25 cellular contexts compared by ENCODE assay signal in the genomic region with DNA sequence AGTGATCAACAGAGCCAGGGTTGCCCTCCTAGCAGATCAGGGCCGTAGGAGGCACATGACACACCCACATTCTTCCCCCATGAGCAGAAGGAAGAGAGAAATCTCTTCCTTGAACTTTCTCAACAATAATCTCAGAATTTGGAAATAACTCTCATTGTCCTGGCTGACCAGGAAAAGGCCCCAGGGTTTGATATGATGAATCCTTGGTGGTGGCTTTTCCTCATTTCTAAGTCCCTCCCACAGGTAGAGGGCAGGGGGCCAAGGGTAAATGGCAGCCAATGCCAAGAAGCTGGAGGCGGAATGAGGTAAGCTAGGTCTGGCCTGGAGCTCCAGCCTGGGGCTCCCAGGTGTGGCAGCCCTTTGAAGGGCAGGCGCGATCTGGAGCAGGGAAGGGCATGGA.
DNase-seq lines count a peak whose midpoint lies in the region; ATAC-seq, FAIRE-seq and TF ChIP-seq lines count a peak whose summit lies in the region.
"Had no signal": no experiment of that assay in that cellular context is flagged by ENCODE, and none has a peak within 500 bp of the region (broad histone marks: within the 10 kb centered on the region; RNA-seq: fewer than 3 reads in every experiment).

No MANE protein-coding gene starts in this region.

- DNase-seq in right lobe of liver (peak in 1 of 3 donors; percentile 49), HepG2 (ENCODE audit: low spot score) (no peak), RWPE2 (ENCODE audit: low spot score) (no peak), fibroblast of the aortic adventitia (ENCODE audit: low read depth) (peak; percentile 28), midbrain (lab: John Stamatoyannopoulos, UW) (no peak)
- no peak for DNase-seq in stimulated activated CD4-positive, alpha-beta T cell treated with anti-CD3 and anti-CD28 coated beads, Interleukin-2, amount 100 ng/mL, for 24 hours
- DNase-seq in CD8-positive, alpha-beta memory T cell: no peak
- DNase-seq in activated naive CD4-positive, alpha-beta T cell treated with anti-CD3 and anti-CD28 coated beads, Interleukin-2, amount 50 U/mL, for 72 hours (ENCODE audit: low spot score in 2 of 2): no peak
- DNase-seq: activated CD4-positive, alpha-beta T cell treated with anti-CD3 and anti-CD28 coated beads for 48 hours; activated naive CD4-positive, alpha-beta T cell; activated T-cell treated with anti-CD3 and anti-CD28 coated beads, Interleukin-2, amount 50 U/mL, for 4 hours; amniotic stem cell; DMS79 treated with DMSO at 0.1 percent for 48 hours; endodermal cell; H9; kidney; NCI-H1105; NCI-H2081; NCI-H446 treated with DMSO at 0.1 percent for 48 hours; T-helper 17 cell; upper lobe of right lung had no signal

- no peaks in the 10 kb centered on the region for H4K20me1 ChIP-seq in HepG2 (ENCODE audit: insufficient read depth, low read length)

- H3K4me3 ChIP-seq in right lobe of liver (no peak overlapping the region), HepG2 (replicated peaks in 1 of 3; ENCODE audit: insufficient read depth in 1 of 3, low read depth in 2 of 3, low read length in 3 of 3) (no peak overlapping the region), RWPE2 (ENCODE audit: severe bottlenecking) (no peak overlapping the region), fibroblast of the aortic adventitia (ENCODE audit: low read depth, low read length) (no peak overlapping the region)
- no peak overlapping the region for H3K4me3 ChIP-seq in CD8-positive, alpha-beta memory T cell (ENCODE audit: low read length)
- H3K4me3 ChIP-seq: upper lobe of right lung had no signal

- H3K36me3 ChIP-seq in right lobe of liver (no peaks in the 10 kb centered on the region), HepG2 (replicated peaks in 1 of 2; ENCODE audit: control insufficient read depth in 1 of 2, insufficient read depth in 2 of 2, low read length in 2 of 2) (no peaks in the 10 kb centered on the region), RWPE2 (ENCODE audit: low read depth) (no peaks in the 10 kb centered on the region)
- H3K36me3 ChIP-seq in CD8-positive, alpha-beta memory T cell (ENCODE audit: insufficient read depth, low read length): no peaks in the 10 kb centered on the region
- H3K36me3 ChIP-seq: neutrophil, upper lobe of right lung had no signal

- H3K27me3 ChIP-seq in right lobe of liver (no peaks in the 10 kb centered on the region), HepG2 (ENCODE audit: control insufficient read depth in 1 of 2, insufficient read depth in 2 of 2, low read length in 2 of 2) (no peaks in the 10 kb centered on the region), RWPE2 (ENCODE audit: insufficient read depth, poor library complexity, severe bottlenecking) (no peaks in the 10 kb centered on the region)
- H3K27me3 ChIP-seq in CD8-positive, alpha-beta memory T cell (ENCODE audit: insufficient read depth, low read length, poor library complexity, severe bottlenecking): no peaks in the 10 kb centered on the region
- H3K27me3 ChIP-seq: neutrophil, upper lobe of right lung had no signal

- TF ChIP-seq CTCF in right lobe of liver (IDR thresholded peaks at IDR 0.05) (no peak), HepG2 (CRISPR knock-in tag; IDR thresholded peaks at IDR 0.05) (no peak), RWPE2 (IDR thresholded peaks at IDR 0.05; ENCODE audit: poor library complexity, severe bottlenecking) (no peak), fibroblast of the aortic adventitia (IDR thresholded peaks at IDR 0.05; ENCODE audit: insufficient read depth, low read length) (no peak)

- ATAC-seq in right lobe of liver (peak; percentile 12 to 63 (median 34)), HepG2 (no peak), RWPE2 (ENCODE audit: low read depth) (peak; percentile 82)
- ATAC-seq in activated naive CD4-positive, alpha-beta T cell treated with anti-CD3 and anti-CD28 coated beads, Interleukin-2, amount 50 U/mL, for 72 hours: no peak
- ATAC-seq: activated T-cell treated with anti-CD3 and anti-CD28 coated beads, Interleukin-2, amount 50 U/mL, for 4 hours; Panc1; T-helper 17 cell; upper lobe of right lung had no signal

- CTCF ChIA-PET in HepG2 (lab: Yijun Ruan, JAX; ENCODE audit: low intra/inter-chr PET ratio, low total read pairs): no interaction called here
- CTCF ChIA-PET in CD8-positive, alpha-beta memory T cell (lab: Charles Lee): interaction anchor here (1.0 kb wide), 1 partner anchor 81 kb away, joined by 3 read pairs; no protein-coding TSS in a partner anchor

- H3K36me3 Mint-ChIP-seq in CD8-positive, alpha-beta memory T cell: no peaks in the 10 kb centered on the region
- no peaks in the 10 kb centered on the region for H3K36me3 Mint-ChIP-seq in activated naive CD4-positive, alpha-beta T cell treated with anti-CD3 and anti-CD28 coated beads, Interleukin-2, amount 50 U/mL, for 72 hours

- H2AFZ ChIP-seq in HepG2 (ENCODE audit: low read length): no peak overlapping the region

- no peak overlapping the region for H3K9ac ChIP-seq in HepG2 (ENCODE audit: insufficient read depth, low read depth, low read length)

- TF ChIP-seq POLR2A in right lobe of liver (IDR thresholded peaks at IDR 0.05) (no peak), HepG2 (IDR thresholded peaks at IDR 0.05; ENCODE audit: insufficient read depth in 1 of 2, low read depth in 2 of 2, low read length in 2 of 2) (no peak)

- H3K27ac ChIP-seq in right lobe of liver: no peak overlapping the region
- H3K27ac ChIP-seq in HepG2 (ENCODE audit: extremely low read length, insufficient read depth, low read length): no peak overlapping the region
- peak overlapping the region; percentile 64 for H3K27ac ChIP-seq in RWPE2 (ENCODE audit: poor library complexity, severe bottlenecking)
- H3K27ac ChIP-seq in CD8-positive, alpha-beta memory T cell (ENCODE audit: low read depth, low read length): no peak overlapping the region
- H3K27ac ChIP-seq: HL-60, neutrophil, upper lobe of right lung had no signal

- no TSS peak for BruUV-seq in HepG2 (replicated peaks; lab: Mats Ljungman, UMichigan)

- no peaks in the 10 kb centered on the region for H3K79me2 ChIP-seq in HepG2 (ENCODE audit: insufficient read depth, low read length)

- H3K4me1 ChIP-seq in right lobe of liver: peaks cover 0 to 28% (median 7%) of the 10 kb centered on the region in 4 donors
- peaks cover 21% of the 10 kb centered on the region for H3K4me1 ChIP-seq in HepG2 (ENCODE audit: insufficient read depth, low read length)
- peaks cover 21% of the 10 kb centered on the region for H3K4me1 ChIP-seq in RWPE2 (ENCODE audit: insufficient read depth, poor library complexity, severe bottlenecking)
- H3K4me1 ChIP-seq in CD8-positive, alpha-beta memory T cell (ENCODE audit: insufficient read depth, low read length): no peaks in the 10 kb centered on the region

- no peaks in the 10 kb centered on the region for H3K9me3 Mint-ChIP-seq in CD8-positive, alpha-beta memory T cell
- no peaks in the 10 kb centered on the region for H3K9me3 Mint-ChIP-seq in activated naive CD4-positive, alpha-beta T cell treated with anti-CD3 and anti-CD28 coated beads, Interleukin-2, amount 50 U/mL, for 72 hours
- H3K9me3 Mint-ChIP-seq: activated T-cell treated with anti-CD3 and anti-CD28 coated beads, Interleukin-2, amount 50 U/mL, for 4 hours; endodermal cell; H9 had no signal

- in situ Hi-C loops in HepG2 (cut with HindIII; ENCODE audit: extremely low pct_ligation_motif_present, low pct_unique_long_range_greater_than_20kb): no loop called here

- no peak for TF ChIP-seq EP300 in HepG2 (IDR thresholded peaks at IDR 0.05; ENCODE audit: low read depth in 2 of 2, low read length in 2 of 2)
- no peak for TF ChIP-seq EP300 in HepG2 (CRISPR knock-in tag; IDR thresholded peaks at IDR 0.05; ENCODE audit: borderline replicate concordance)

- POLR2A ChIA-PET in HepG2 (lab: Yijun Ruan, JAX): no interaction called here
- POLR2A ChIA-PET in CD8-positive, alpha-beta memory T cell (lab: Charles Lee): no interaction called here

- no peak overlapping the region for H3K27ac Mint-ChIP-seq in CD8-positive, alpha-beta memory T cell
- no peak overlapping the region for H3K27ac Mint-ChIP-seq in activated naive CD4-positive, alpha-beta T cell treated with anti-CD3 and anti-CD28 coated beads, Interleukin-2, amount 50 U/mL, for 72 hours
- H3K27ac Mint-ChIP-seq: endodermal cell, H9, T-helper 17 cell had no signal

- no peak for FAIRE-seq in HepG2 (lab: Jason Lieb, UNC)
- FAIRE-seq: GM12892, kidney had no signal

- intact Hi-C loops in right lobe of liver (cut with DNase I): no loop called here
- intact Hi-C loops in HepG2 (cut with micrococcal nuclease; ENCODE audit: unreplicated experiment): loop anchor here (5.0 kb wide), 1 partner anchor 77 kb away; no protein-coding TSS in a partner anchor

- H3K4me2 ChIP-seq in HepG2 (ENCODE audit: low read depth, low read length): no peak overlapping the region

- TF ChIP-seq RAD21 in HepG2 (CRISPR knock-in tag; IDR thresholded peaks at IDR 0.05): no peak

- WGBS in right lobe of liver (ENCODE audit: insufficient coverage, low coverage, low lambda C conversion rate, missing lambda C conversion rate): 82% methylated on average over 3 of the region's 4 CpGs
- 81% methylated on average over 4 of the region's 4 CpGs for WGBS in HepG2 (ENCODE audit: low lambda C conversion rate)

- H3K27me3 Mint-ChIP-seq in CD8-positive, alpha-beta memory T cell: peaks cover 6 to 37% of the 10 kb centered on the region in 2 donors

- H3K4me3 Mint-ChIP-seq in CD8-positive, alpha-beta memory T cell: no peak overlapping the region
- H3K4me3 Mint-ChIP-seq: activated T-cell treated with anti-CD3 and anti-CD28 coated beads, Interleukin-2, amount 50 U/mL, for 4 hours; endodermal cell; H9; T-helper 17 cell had no signal

- H3K9me3 ChIP-seq in right lobe of liver (no peaks in the 10 kb centered on the region), HepG2 (ENCODE audit: low read length) (no peaks in the 10 kb centered on the region), RWPE2 (ENCODE audit: severe bottlenecking) (no peaks in the 10 kb centered on the region)
- H3K9me3 ChIP-seq in CD8-positive, alpha-beta memory T cell (ENCODE audit: low read length): no peaks in the 10 kb centered on the region
- H3K9me3 ChIP-seq: neutrophil, upper lobe of right lung had no signal

- peaks cover 0 to 18% (median 10%) of the 10 kb centered on the region in 3 donors for H3K4me1 Mint-ChIP-seq in CD8-positive, alpha-beta memory T cell

TF ChIP-seq in HepG2, 621 proteins besides CTCF, POLR2A, EP300 and RAD21:
- no peak for TF ChIP-seq SP5 (CRISPR knock-in tag; IDR thresholded peaks at IDR 0.05; ENCODE audit: borderline replicate concordance, low read depth)
- TF ChIP-seq ASH2L (IDR thresholded peaks at IDR 0.05; ENCODE audit: insufficient read length, low read depth, low read length): no peak

Comparison
In these comparisons a context has a peak if more than half of its experiments do, and no peak if none do; other contexts are left out.
1. ATAC-seq: peak in right lobe of liver (4 of 4) and RWPE2 (single experiment); none in HepG2 (single experiment) and activated naive CD4-positive, alpha-beta T cell treated with anti-CD3 and anti-CD28 coated beads, Interleukin-2, amount 50 U/mL, for 72 hours (0 of 2).